8 cellular contexts compared by ENCODE assay signal in the genomic region with DNA sequence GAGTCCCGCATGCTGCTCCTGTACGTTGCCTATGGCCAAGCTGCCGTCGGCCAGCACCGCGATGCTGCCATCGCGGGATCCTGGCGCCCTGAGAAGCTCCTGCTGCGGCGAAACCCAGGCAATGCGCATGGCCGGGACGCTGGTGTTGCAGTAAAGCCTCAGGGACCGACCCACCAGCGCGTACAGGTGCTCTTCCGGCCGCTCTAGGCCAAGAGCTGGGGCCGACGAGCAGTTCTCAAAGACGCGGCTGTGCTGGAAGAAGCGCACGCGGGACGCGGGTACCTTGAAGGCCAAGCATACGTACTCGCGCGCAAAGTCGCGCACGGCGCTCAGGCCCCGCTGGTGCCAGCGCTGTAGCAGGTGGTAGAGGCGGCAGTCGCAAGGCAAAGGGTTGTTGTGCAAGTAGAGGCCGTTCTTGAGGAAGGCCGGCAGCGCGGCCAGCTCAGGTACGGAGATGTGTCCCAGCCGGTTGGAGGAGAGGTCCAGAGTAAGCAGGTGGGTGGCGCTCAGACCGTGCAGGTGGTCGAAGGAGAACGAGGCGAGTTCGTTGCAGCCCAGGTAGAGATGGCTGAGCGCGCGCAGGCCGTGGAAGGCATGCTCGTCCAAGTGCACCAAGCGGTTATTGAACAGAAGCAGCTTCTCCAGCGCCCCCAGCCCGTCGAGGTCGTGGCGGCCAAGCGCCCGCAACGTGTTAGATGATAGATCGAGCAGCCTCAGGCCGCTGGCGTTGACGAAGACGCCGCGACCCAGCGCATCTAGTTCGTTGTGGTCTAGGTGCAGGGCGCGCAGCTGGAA. TPM values are rescaled to one million over a fixed set of nuclear protein-coding genes. Genes with fewer than 3 reads are reported as not detected.
DNase-seq lines count a peak whose midpoint lies in the region; ATAC-seq and TF ChIP-seq lines count a peak whose summit lies in the region.

No MANE protein-coding gene starts in this region.

- no peaks in the 10 kb centered on the region for H3K9me2 ChIP-seq in PC-3 (replicated peaks; ENCODE audit: low read length)

- H3K27ac ChIP-seq in PC-3 (ENCODE audit: low read length) (no peak overlapping the region), esophagus squamous epithelium (peak overlapping the region in 1 of 4 donors; percentile 83), ovary (no peak overlapping the region)

- WGBS in esophagus squamous epithelium, 2 donors: 24 to 53% methylated on average over 17 to 35 of the region's 77 CpGs
- WGBS in ovary, 3 donors: 17 to 37% (median 31%) methylated on average over 72 to 77 of the region's 77 CpGs

- peaks cover 12% of the 10 kb centered on the region for H3K4me1 ChIP-seq in PC-3 (ENCODE audit: insufficient read depth, low read length)
- peaks cover 28 to 62% (median 28%) of the 10 kb centered on the region in 3 donors for H3K4me1 ChIP-seq in esophagus squamous epithelium
- peaks cover 12% of the 10 kb centered on the region for H3K4me1 ChIP-seq in ovary (ENCODE audit: insufficient read depth)

- no peak for ATAC-seq in PC-3

- no peak overlapping the region for H3K9ac ChIP-seq in PC-3 (ENCODE audit: low read length)

- BruUV-seq in PC-3 (replicated peaks; lab: Mats Ljungman, UMichigan): no TSS peak

- H3K79me2 ChIP-seq in PC-3 (ENCODE audit: low read length): peaks cover 16% of the 10 kb centered on the region

- no peak for TF ChIP-seq CTCF in PC-3 (conservative IDR thresholded peaks at IDR 0.05; ENCODE audit: low read depth, low read length)
- no peak for TF ChIP-seq CTCF in esophagus squamous epithelium (IDR thresholded peaks at IDR 0.05)
- TF ChIP-seq CTCF in ovary (IDR thresholded peaks at IDR 0.05): no peak

- peaks cover 14% of the 10 kb centered on the region for H3K36me3 ChIP-seq in PC-3 (ENCODE audit: low read depth, low read length)
- H3K36me3 ChIP-seq in esophagus squamous epithelium: peaks cover 0 to 58% (median 9%) of the 10 kb centered on the region in 3 donors
- H3K36me3 ChIP-seq in ovary: no peaks in the 10 kb centered on the region

- H3F3A ChIP-seq in PC-3 (ENCODE audit: low read length, unreplicated experiment): no peaks in the 10 kb centered on the region

- H3K27me3 ChIP-seq in PC-3 (ENCODE audit: low read length) (no peaks in the 10 kb centered on the region), esophagus squamous epithelium (no peaks in the 10 kb centered on the region), ovary (no peaks in the 10 kb centered on the region)

- H3K4me2 ChIP-seq in PC-3 (ENCODE audit: low read length): peak overlapping the region; percentile 77

- POLR2A ChIA-PET in PC-3 (lab: Charles Lee; ENCODE audit: unreplicated experiment): no interaction called here

- H4K20me1 ChIP-seq in PC-3 (ENCODE audit: low read length): no peaks in the 10 kb centered on the region

- H3K4me3 ChIP-seq in PC-3 (ENCODE audit: low read length) (peak overlapping the region; percentile 54; the same call in 1 of the 2 replicates), esophagus squamous epithelium (peak overlapping the region; percentile 30 to 75 (median 53)), ovary (peak overlapping the region; percentile 45)

- no peak for TF ChIP-seq EP300 in ovary (IDR thresholded peaks at IDR 0.05)

- CTCF ChIA-PET in PC-3 (lab: Charles Lee): interaction anchor here (1.6 kb wide), 1 partner anchor 121 kb away, joined by 6 read pairs; no protein-coding TSS in a partner anchor

- DNase-seq in DMS53 (lab: John Stamatoyannopoulos, UW) (peak; percentile 65), PC-3 (no peak), esophagus squamous epithelium (lab: John Stamatoyannopoulos, UW) (no peak), ovary (peak in 2 of 5 donors; percentile 31 to 41), COLO829 (ENCODE audit: low spot score) (no peak), HT-29 (ENCODE audit: low spot score) (no peak), NCI-H774 (lab: John Stamatoyannopoulos, UW) (no peak)
- no peak for DNase-seq in stimulated activated CD4-positive, alpha-beta T cell treated with anti-CD3 and anti-CD28 coated beads, Interleukin-2, amount 100 ng/mL, for 48 hours

- no peak for TF ChIP-seq POLR2A in esophagus squamous epithelium (IDR thresholded peaks at IDR 0.05)
- TF ChIP-seq POLR2A in ovary (IDR thresholded peaks at IDR 0.05): no peak

- intact Hi-C loops in PC-3 (cut with micrococcal nuclease) (loop anchor here (1.0 kb wide), 1 partner anchor 121 kb away; no protein-coding TSS in a partner anchor), esophagus squamous epithelium (cut with DNase I) (no loop called here), ovary (cut with DNase I) (loop anchor here in 1 of 4 donors (10.0 kb wide), 1 partner anchor 126 kb away; no protein-coding TSS in a partner anchor)

- H2AFZ ChIP-seq in PC-3 (ENCODE audit: low read length): no peak overlapping the region

- H3K9me3 ChIP-seq in PC-3 (ENCODE audit: low read length) (no peaks in the 10 kb centered on the region), esophagus squamous epithelium (no peaks in the 10 kb centered on the region), ovary (no peaks in the 10 kb centered on the region)

RNA-seq across cellular contexts. Expression of gene AMIGO3, which starts 0.9 kb away (rescaled TPM):
- total RNA-seq in PC-3 (2014; rRNA removed) (1.8 and 2.1 TPM in 2 replicates), esophagus squamous epithelium (1 to 10 TPM in 2 of 4 donors, not detected in 2; 1.3 to 2.2 TPM), ovary (1 to 10 TPM in 1 of 7 donors, under 1 TPM in 3, not detected in 3; 0.22 to 2.0 (median 0.31) TPM)
- under 1 TPM in 1 of 2 donors, not detected in 1; 0.77 TPM for polyA plus RNA-seq in ovary
- total RNA-seq in HT-29 (2014; rRNA removed; shearing (Covaris generic)): 2.0 and 2.7 TPM in 2 replicates

RNA-seq across cellular contexts. Expression of gene GMPPB, which starts 5.1 kb away (rescaled TPM):
- total RNA-seq in PC-3 (2014; rRNA removed) (69.5 and 83.9 TPM in 2 replicates), esophagus squamous epithelium (10 to 100 TPM; 17.7 to 49.7 (median 33.8) TPM), ovary (10 to 100 TPM; 14.5 to 38.5 (median 29.2) TPM)
- 1 to 10 TPM; 4.7 to 9.4 TPM for polyA plus RNA-seq in ovary
- total RNA-seq in HT-29 (2014; rRNA removed; shearing (Covaris generic)): 40.0 and 45.1 TPM in 2 replicates

RNA-seq across cellular contexts. Expression of gene RNF123, which starts 29.3 kb away (rescaled TPM):
- 38.6 and 43.0 TPM in 2 replicates for total RNA-seq in PC-3 (2014; rRNA removed)
- 10 to 100 TPM; 14.7 to 21.8 (median 15.8) TPM for total RNA-seq in esophagus squamous epithelium
- 10 to 100 TPM; 15.9 to 37.6 (median 24.0) TPM for total RNA-seq in ovary
- polyA plus RNA-seq in ovary: 10 to 100 TPM; 16.3 to 26.2 TPM
- 22.4 and 24.3 TPM in 2 replicates for total RNA-seq in HT-29 (2014; rRNA removed; shearing (Covaris generic))

RNA-seq across cellular contexts. Expression of gene MST1, which starts 29.3 kb away (rescaled TPM):
- 1.7 and 2.8 TPM in 2 replicates for total RNA-seq in PC-3 (2014; rRNA removed)
- total RNA-seq in esophagus squamous epithelium: 10 to 100 TPM in 1 of 4 donors, 1 to 10 TPM in 3; 2.3 to 12.2 (median 2.7) TPM
- 10 to 100 TPM in 6 of 7 donors, 1 to 10 TPM in 1; 5.2 to 91.0 (median 17.3) TPM for total RNA-seq in ovary
- 10 to 100 TPM in 1 of 2 donors, 1 to 10 TPM in 1; 3.5 to 31.3 TPM for polyA plus RNA-seq in ovary
- 2.2 and 3.3 TPM in 2 replicates for total RNA-seq in HT-29 (2014; rRNA removed; shearing (Covaris generic))

RNA-seq across cellular contexts. Expression of gene APEH, which starts 44.5 kb away (rescaled TPM):
- total RNA-seq in PC-3 (2014; rRNA removed) (236 and 246 TPM in 2 replicates), esophagus squamous epithelium (100 to 1,000 TPM in 1 of 4 donors, 10 to 100 TPM in 3; 60.7 to 102 (median 89.4) TPM), ovary (10 to 100 TPM; 33.7 to 90.9 (median 65.1) TPM)
- polyA plus RNA-seq in ovary: 10 to 100 TPM; 41.6 to 42.8 TPM
- total RNA-seq in HT-29 (2014; rRNA removed; shearing (Covaris generic)): 246 and 254 TPM in 2 replicates
